20 cellular contexts compared by ENCODE assay signal in genomic region chr1:208141793-208142192, GRCh38.
DNase-seq lines count a peak whose midpoint lies in the region; ATAC-seq and TF ChIP-seq lines count a peak whose summit lies in the region.
"Had no signal": no experiment of that assay in that cellular context is flagged by ENCODE, and none has a peak within 500 bp of the region (broad histone marks: within the 10 kb centered on the region; RNA-seq: fewer than 3 reads in every experiment).

No MANE protein-coding gene starts in this region.

- H3K36me3 ChIP-seq in gastroesophageal sphincter: peaks cover 0 to 32% of the 10 kb centered on the region in 2 donors
- no peaks in the 10 kb centered on the region for H3K36me3 ChIP-seq in ovary
- no peaks in the 10 kb centered on the region for H3K36me3 ChIP-seq in uterus
- H3K36me3 ChIP-seq: HAP-1 had no signal

- H3K4me3 ChIP-seq in gastroesophageal sphincter: no peak overlapping the region
- no peak overlapping the region for H3K4me3 ChIP-seq in ovary
- no peak overlapping the region for H3K4me3 ChIP-seq in uterus
- H3K4me3 ChIP-seq: esophagus squamous epithelium, HAP-1 had no signal

- DNase-seq in NCI-H2171 treated with DMSO at 0.1 percent for 48 hours (lab: John Stamatoyannopoulos, UW): peak; percentile 11
- no peak for DNase-seq in NCI-H2171 (lab: John Stamatoyannopoulos, UW)
- peak in 4 of 5 donors; percentile 39 to 60 (median 52) for DNase-seq in ovary
- peak; percentile 83 to 91 for DNase-seq in uterus
- no peak for DNase-seq in posterior vena cava (ENCODE audit: low spot score)
- DNase-seq: activated CD4-positive, alpha-beta T cell treated with anti-CD3 and anti-CD28 coated beads, Interleukin-2, amount 10 ng/mL, durations not matched to agents 24 days and 14 days; activated naive CD8-positive, alpha-beta T cell treated with anti-CD3 and anti-CD28 coated beads for 36 hours; BE2C; brain microvascular endothelial cell; COR-L47; effector memory CD8-positive, alpha-beta T cell; esophagus squamous epithelium; glutamatergic neuron; SHP77; T-helper 1 cell had no signal

- intact Hi-C loops in ovary (cut with DNase I): loop anchor here in 1 of 4 donors (10.0 kb wide), 1 partner anchor 93 kb away; no protein-coding TSS in a partner anchor
- intact Hi-C loops in uterus (cut with DNase I; ENCODE audit: low total_unique reads): no loop called here
- intact Hi-C loops in posterior vena cava (cut with DNase I): no loop called here

- TF ChIP-seq CTCF in gastroesophageal sphincter (IDR thresholded peaks at IDR 0.05) (no peak), ovary (IDR thresholded peaks at IDR 0.05) (no peak), uterus (IDR thresholded peaks at IDR 0.05) (no peak)

- TF ChIP-seq POLR2A in gastroesophageal sphincter (IDR thresholded peaks at IDR 0.05) (no peak), ovary (IDR thresholded peaks at IDR 0.05) (no peak), uterus (IDR thresholded peaks at IDR 0.05) (no peak), GM18505 (IDR thresholded peaks at IDR 0.05; ENCODE audit: borderline replicate concordance, extremely low read depth, insufficient read depth, insufficient read length) (no peak)

- H3K4me1 ChIP-seq in gastroesophageal sphincter (peaks cover 2 to 56% (median 17%) of the 10 kb centered on the region in 3 donors), ovary (ENCODE audit: insufficient read depth) (peaks cover 9% of the 10 kb centered on the region), uterus (peaks cover 10 to 29% of the 10 kb centered on the region in 2 donors)
- H3K4me1 ChIP-seq: HAP-1, parathyroid adenoma had no signal

- TF ChIP-seq EP300 in gastroesophageal sphincter (IDR thresholded peaks at IDR 0.05) (no peak), ovary (IDR thresholded peaks at IDR 0.05) (no peak)

- ATAC-seq in gastroesophageal sphincter (peak; percentile 56), HG03571 (IDR thresholded peaks at IDR 0.05; ENCODE audit: unreplicated experiment) (no peak), GM18505 (IDR thresholded peaks at IDR 0.05; ENCODE audit: unreplicated experiment) (no peak)
- ATAC-seq: effector memory CD8-positive, alpha-beta T cell had no signal

- no CpG with 5 or more reads among the region's 4 CpGs for WGBS in gastroesophageal sphincter (ENCODE audit: low coverage in 1 of 2), 2 donors
- 12 to 31% (median 23%) methylated on average over 4 of the region's 4 CpGs for WGBS in ovary, 3 donors

- H3K9me3 ChIP-seq in gastroesophageal sphincter: no peaks in the 10 kb centered on the region
- H3K9me3 ChIP-seq in ovary: no peaks in the 10 kb centered on the region
- H3K9me3 ChIP-seq in uterus: no peaks in the 10 kb centered on the region
- H3K9me3 ChIP-seq: BE2C, esophagus squamous epithelium, HAP-1 had no signal

- no peaks in the 10 kb centered on the region for H3K27me3 ChIP-seq in gastroesophageal sphincter
- H3K27me3 ChIP-seq in ovary: no peaks in the 10 kb centered on the region
- H3K27me3 ChIP-seq in uterus: no peaks in the 10 kb centered on the region
- H3K27me3 ChIP-seq: BE2C, brain microvascular endothelial cell, esophagus squamous epithelium had no signal

- H3K27ac ChIP-seq in gastroesophageal sphincter (peak overlapping the region in 3 of 4 donors; percentile 61 to 69 (median 65)), ovary (peak overlapping the region in 1 of 2 donors; percentile 44), uterus (peak overlapping the region; percentile 57 to 71)
- H3K27ac ChIP-seq: brain microvascular endothelial cell, esophagus squamous epithelium, parathyroid adenoma had no signal

Comparison
In these comparisons a context has a peak if more than half of its experiments do, and no peak if none do; other contexts are left out.
1. DNase-seq: peak in NCI-H2171 treated with DMSO at 0.1 percent for 48 hours (single experiment), ovary (4 of 5) and uterus (2 of 2); none in NCI-H2171 (single experiment) and posterior vena cava (single experiment).